8 cellular contexts compared by ENCODE assay signal in the genomic region with DNA sequence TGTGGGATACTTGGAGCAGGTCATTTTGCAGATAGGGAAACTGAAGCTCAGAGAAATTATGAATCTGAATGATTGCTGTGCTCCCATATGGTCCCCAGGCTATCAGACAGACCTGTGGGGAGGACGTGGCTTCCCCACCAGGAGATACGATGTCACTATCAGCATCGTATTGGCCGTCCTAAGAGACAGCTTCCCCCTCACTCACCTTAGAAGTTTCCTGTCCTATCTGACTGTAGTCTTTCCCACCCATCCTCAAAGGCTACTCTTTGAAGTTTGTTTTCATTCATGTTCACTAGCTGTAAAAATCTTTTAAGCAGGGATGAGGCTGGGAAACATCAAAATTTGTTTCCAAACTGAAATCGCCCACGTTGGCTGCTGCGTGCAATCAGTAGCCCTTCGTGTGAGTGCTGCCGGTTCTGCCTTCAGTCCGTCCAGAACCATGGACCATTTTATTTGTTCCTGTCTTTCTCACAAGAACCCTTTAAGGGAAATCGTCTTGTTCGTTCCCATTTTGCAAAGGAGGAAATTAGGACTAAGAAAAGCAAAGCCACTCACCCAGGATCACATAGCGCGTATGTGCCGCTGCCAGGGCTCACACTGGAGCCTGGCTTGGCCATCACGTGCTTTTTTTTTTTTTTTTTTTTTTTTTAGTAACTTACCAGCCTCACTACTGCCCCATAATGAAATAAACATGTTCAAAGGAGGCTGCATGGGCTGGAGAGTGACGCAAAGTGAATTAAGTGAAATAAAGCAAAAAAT. TPM values are rescaled to one million over a fixed set of nuclear protein-coding genes. Genes with fewer than 3 reads are reported as not detected.
DNase-seq lines count a peak whose midpoint lies in the region; ATAC-seq, FAIRE-seq and TF ChIP-seq lines count a peak whose summit lies in the region.

No MANE protein-coding gene starts in this region.

- H3K4ac ChIP-seq in trophoblast cell (ENCODE audit: low read depth, low read length), result no peak overlapping the region

- no peak for TF ChIP-seq POLR2A in GM12891 (IDR thresholded peaks at IDR 0.05; ENCODE audit: low read depth, low read length)

- peaks cover 21 to 35% of the 10 kb centered on the region in 2 experiments for H3K4me1 ChIP-seq in trophoblast cell (ENCODE audit: control insufficient read depth in 1 of 2, insufficient read depth in 2 of 2, low read length in 2 of 2)

- no peak overlapping the region for H2AFZ ChIP-seq in trophoblast cell (ENCODE audit: insufficient read depth, low read length, poor library complexity)

- no peak overlapping the region for H4K12ac ChIP-seq in trophoblast cell (ENCODE audit: low read depth, low read length)

- peak overlapping the region; percentile 29 for H2BK12ac ChIP-seq in trophoblast cell (ENCODE audit: low read length)

- H3K27ac ChIP-seq in trophoblast cell (ENCODE audit: low read depth, low read length), result peak overlapping the region; percentile 47

- CTCF ChIA-PET in WTC11 (lab: Charles Lee), result interaction anchor here (1.1 to 6.0 kb wide), 7 partner anchors 29 to 230 kb away, joined by 3 to 61 read pairs (median 7); a partner anchor contains a TSS

- no peak overlapping the region for H2AK5ac ChIP-seq in trophoblast cell (ENCODE audit: low read length)

- no peak for FAIRE-seq in GM12891 (lab: Jason Lieb, UNC)

- H4K8ac ChIP-seq in trophoblast cell (ENCODE audit: low read depth, low read length), result peak overlapping the region; percentile 46

- H3K23ac ChIP-seq in trophoblast cell (ENCODE audit: low read length), result no peak overlapping the region

- no peak for DNase-seq in activated naive CD4-positive, alpha-beta T cell treated with Interleukin-2 at 50 U/mL for 16 hours
- no peak for DNase-seq in WTC11 (ENCODE audit: low spot score)
- DNase-seq in germinal center (ENCODE audit: low spot score), result peak; percentile 30
- DNase-seq in trophoblast cell, result no peak
- DNase-seq in GM12891 (ENCODE audit: insufficient read length, low spot score), result no peak

- POLR2A ChIA-PET in WTC11 (lab: Charles Lee), result interaction anchor here (0.6 to 6.9 kb wide), 6 partner anchors 28 to 180 kb away, joined by 3 to 73 read pairs (median 4); a partner anchor contains a TSS

- TF ChIP-seq CTCF in WTC11 (IDR thresholded peaks at IDR 0.05), result no peak

- peaks cover 42% of the 10 kb centered on the region for H3K4me1 Mint-ChIP-seq in activated naive CD4-positive, alpha-beta T cell treated with anti-CD3 and anti-CD28 coated beads, Interleukin-2, amount 50 U/mL, for 24 hours
- H3K4me1 Mint-ChIP-seq in WTC11, result peaks cover 37% of the 10 kb centered on the region

- H3K27me3 ChIP-seq in trophoblast cell (ENCODE audit: insufficient read depth, low read length), result no peaks in the 10 kb centered on the region

- no peaks in the 10 kb centered on the region for H3K9me3 ChIP-seq in trophoblast cell (ENCODE audit: insufficient read depth, low read depth, low read length)

- H3K27me3 Mint-ChIP-seq in activated naive CD4-positive, alpha-beta T cell treated with anti-CD3 and anti-CD28 coated beads, Interleukin-2, amount 50 U/mL, for 24 hours, result no peaks in the 10 kb centered on the region
- H3K27me3 Mint-ChIP-seq in WTC11 (ENCODE audit: low read depth), result no peaks in the 10 kb centered on the region

- peak overlapping the region; percentile 45 for H3K4me2 ChIP-seq in trophoblast cell (ENCODE audit: low read length)

- H3K9me3 Mint-ChIP-seq in activated naive CD4-positive, alpha-beta T cell treated with anti-CD3 and anti-CD28 coated beads, Interleukin-2, amount 50 U/mL, for 24 hours, result no peaks in the 10 kb centered on the region
- H3K9me3 Mint-ChIP-seq in WTC11, result no peaks in the 10 kb centered on the region

- H3K36me3 ChIP-seq in trophoblast cell (ENCODE audit: control insufficient read depth in 1 of 2, insufficient read depth in 2 of 2, low read length in 2 of 2), result no peaks in the 10 kb centered on the region

- peak overlapping the region; percentile 97 for H3K4me3 Mint-ChIP-seq in activated naive CD4-positive, alpha-beta T cell treated with anti-CD3 and anti-CD28 coated beads, Interleukin-2, amount 50 U/mL, for 24 hours
- H3K4me3 Mint-ChIP-seq in WTC11, result peak overlapping the region; percentile 99

- no peak overlapping the region for H3K9ac ChIP-seq in trophoblast cell (ENCODE audit: low read length)

- no peak overlapping the region for H3K4me3 ChIP-seq in trophoblast cell (ENCODE audit: low read depth, low read length)

- ATAC-seq in WTC11, result no peak
- ATAC-seq in HG03457 (IDR thresholded peaks at IDR 0.05; ENCODE audit: unreplicated experiment), result no peak
- ATAC-seq in GM19328 (IDR thresholded peaks at IDR 0.05; ENCODE audit: unreplicated experiment), result no peak

- H2BK120ac ChIP-seq in trophoblast cell (ENCODE audit: insufficient read depth, low read length, poor library complexity), result no peak overlapping the region

- H3K27ac Mint-ChIP-seq in activated naive CD4-positive, alpha-beta T cell treated with anti-CD3 and anti-CD28 coated beads, Interleukin-2, amount 50 U/mL, for 24 hours, result peak overlapping the region; percentile 4
- H3K27ac Mint-ChIP-seq in WTC11, result peak overlapping the region; percentile 98

- no peaks in the 10 kb centered on the region for H3K36me3 Mint-ChIP-seq in activated naive CD4-positive, alpha-beta T cell treated with anti-CD3 and anti-CD28 coated beads, Interleukin-2, amount 50 U/mL, for 24 hours
- 0 out of 2 replicates have a peak, but pooled peaks cover 2% of the 10 kb centered on the region for H3K36me3 Mint-ChIP-seq in WTC11

- no CpG with 5 or more reads among the region's 17 CpGs for WGBS in trophoblast cell (ENCODE audit: extremely low coverage, insufficient coverage, insufficient read length)

- H3K79me1 ChIP-seq in trophoblast cell (ENCODE audit: low read length), result peaks cover 29% of the 10 kb centered on the region

- no peak overlapping the region for H4K91ac ChIP-seq in trophoblast cell (ENCODE audit: low read depth, low read length)

- peaks cover 4% of the 10 kb centered on the region for H3K79me2 ChIP-seq in trophoblast cell (ENCODE audit: control insufficient read depth, insufficient read depth, low read length, poor library complexity)

- no peak overlapping the region for H3K18ac ChIP-seq in trophoblast cell (ENCODE audit: low read length)

- H2BK5ac ChIP-seq in trophoblast cell (ENCODE audit: low read depth, low read length, poor library complexity), result no peak overlapping the region

- no peak overlapping the region for H3K14ac ChIP-seq in trophoblast cell (ENCODE audit: low read length)

TF ChIP-seq in WTC11, 78 proteins besides CTCF, POLR2A, EP300 and RAD21 (continues in another document):
- TF ChIP-seq, protein P1, sequence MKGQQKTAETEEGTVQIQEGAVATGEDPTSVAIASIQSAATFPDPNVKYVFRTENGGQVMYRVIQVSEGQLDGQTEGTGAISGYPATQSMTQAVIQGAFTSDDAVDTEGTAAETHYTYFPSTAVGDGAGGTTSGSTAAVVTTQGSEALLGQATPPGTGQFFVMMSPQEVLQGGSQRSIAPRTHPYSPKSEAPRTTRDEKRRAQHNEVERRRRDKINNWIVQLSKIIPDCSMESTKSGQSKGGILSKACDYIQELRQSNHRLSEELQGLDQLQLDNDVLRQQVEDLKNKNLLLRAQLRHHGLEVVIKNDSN (CRISPR knock-in tag; IDR thresholded peaks at IDR 0.05), result peak; percentile 65
- TF ChIP-seq, protein P2, sequence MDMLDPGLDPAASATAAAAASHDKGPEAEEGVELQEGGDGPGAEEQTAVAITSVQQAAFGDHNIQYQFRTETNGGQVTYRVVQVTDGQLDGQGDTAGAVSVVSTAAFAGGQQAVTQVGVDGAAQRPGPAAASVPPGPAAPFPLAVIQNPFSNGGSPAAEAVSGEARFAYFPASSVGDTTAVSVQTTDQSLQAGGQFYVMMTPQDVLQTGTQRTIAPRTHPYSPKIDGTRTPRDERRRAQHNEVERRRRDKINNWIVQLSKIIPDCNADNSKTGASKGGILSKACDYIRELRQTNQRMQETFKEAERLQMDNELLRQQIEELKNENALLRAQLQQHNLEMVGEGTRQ (CRISPR knock-in tag; IDR thresholded peaks at IDR 0.05), result peak; percentile 44

TF ChIP-seq in GM12891, 5 proteins besides CTCF, POLR2A, EP300 and RAD21:
- TF ChIP-seq POU2F2 (IDR thresholded peaks at IDR 0.05; ENCODE audit: low read depth, low read length), result no peak
- no peak for TF ChIP-seq TAF1 (IDR thresholded peaks at IDR 0.05; ENCODE audit: low read depth, low read length)
- no peak for TF ChIP-seq SPI1 (IDR thresholded peaks at IDR 0.05; ENCODE audit: low read depth, low read length)
- TF ChIP-seq POLR2AphosphoS5 (IDR thresholded peaks at IDR 0.05; ENCODE audit: low read depth, low read length), result no peak
- no peak for TF ChIP-seq PAX5 (IDR thresholded peaks at IDR 0.05; ENCODE audit: insufficient read depth, low read length, severe bottlenecking)

RNA-seq across cellular contexts. Expression of a gene that starts 1.0 kb away (rescaled TPM):
- 147 to 155 TPM (median 152 TPM) in 3 replicates for total RNA-seq in WTC11 (2021)
- polyA plus RNA-seq in trophoblast cell (2013), result 53.1 and 55.3 TPM in 2 replicates
- 68.9 TPM for polyA plus RNA-seq in GM12891 (2012; ENCODE audit: low read depth, missing spikeins)

RNA-seq across cellular contexts. Expression of a gene that starts 44.5 kb away (rescaled TPM):
- total RNA-seq in WTC11 (2021), result 27.7 to 28.9 TPM (median 28.6 TPM) in 3 replicates
- polyA plus RNA-seq in trophoblast cell (2013), result 17.2 and 17.7 TPM in 2 replicates
- 16.9 TPM for polyA plus RNA-seq in GM12891 (2012; ENCODE audit: low read depth, missing spikeins)
